23 cellular contexts compared by ENCODE assay signal in genomic region chr4:24885342-24885741, GRCh38. TPM values are rescaled to one million over a fixed set of nuclear protein-coding genes. Genes with fewer than 3 reads are reported as not detected.
DNase-seq lines count a peak whose midpoint lies in the region; ATAC-seq and TF ChIP-seq lines count a peak whose summit lies in the region.
"Had no signal": no experiment of that assay in that cellular context is flagged by ENCODE, and none has a peak within 500 bp of the region (broad histone marks: within the 10 kb centered on the region; RNA-seq: fewer than 3 reads in every experiment).

No MANE protein-coding gene starts in this region.

- H3K4me1 ChIP-seq in right cardiac atrium (ENCODE audit: control insufficient read depth, insufficient read depth, low read length), result no peaks in the 10 kb centered on the region
- H3K4me1 ChIP-seq: Caco-2, HAP-1, psoas muscle had no signal

- intact Hi-C loops in right cardiac atrium (cut with DNase I) (no loop called here), left ventricle myocardium superior (cut with micrococcal nuclease) (no loop called here), head of caudate nucleus (cut with DNase I) (no loop called here)

- peaks cover 2% of the 10 kb centered on the region for H3K27me3 Mint-ChIP-seq in activated T-cell treated with anti-CD3 and anti-CD28 coated beads, Interleukin-2, amount 50 U/mL, for 24 hours

- WGBS in right cardiac atrium, result 62% methylated on average over 8 of the region's 8 CpGs

- no peak overlapping the region for H3K4me3 Mint-ChIP-seq in activated T-cell treated with anti-CD3 and anti-CD28 coated beads, Interleukin-2, amount 50 U/mL, for 24 hours
- H3K4me3 Mint-ChIP-seq: natural killer cell treated with Interleukin-12 subunit alpha and Interleukin-12 subunit beta and Interleukin-15 and Interleukin-18, amount 100 ng/mL, for 72 hours had no signal

- no peaks in the 10 kb centered on the region for H3K9me3 ChIP-seq in right cardiac atrium (ENCODE audit: control insufficient read depth, low read length)
- H3K9me3 ChIP-seq: Caco-2, HAP-1, psoas muscle had no signal

- no peaks in the 10 kb centered on the region for H3K4me1 Mint-ChIP-seq in activated T-cell treated with anti-CD3 and anti-CD28 coated beads, Interleukin-2, amount 50 U/mL, for 24 hours (ENCODE audit: low read depth)

- H3K4me3 ChIP-seq in right cardiac atrium (ENCODE audit: low read length), result no peak overlapping the region
- H3K4me3 ChIP-seq: HAP-1, psoas muscle had no signal

- DNase-seq in right cardiac atrium (peak in 2 of 3 donors; percentile 52 to 57), left ventricle myocardium superior (no peak), head of caudate nucleus (peak; percentile 46 to 93 (median 74)), omental fat pad (ENCODE audit: low spot score) (no peak), glomerular visceral epithelial cell (ENCODE audit: extremely low spot score) (no peak)
- no peak for DNase-seq in activated T-cell treated with anti-CD3 and anti-CD28 coated beads, Interleukin-2, amount 50 U/mL, for 24 hours
- no peak for DNase-seq in activated CD4-positive, CD25-positive, alpha-beta regulatory T cell treated with anti-CD3 and anti-CD28 coated beads, Interleukin-2, amount 50 U/mL, for 72 hours
- DNase-seq: activated CD4-positive, alpha-beta T cell treated with anti-CD3 and anti-CD28 coated beads, Interleukin-2, amount 50 U/mL, for 1 hour; amniotic stem cell; MV-4-11; NCI-H2029 treated with DMSO at 0.1 percent for 48 hours; NCI-H345; NCI-H82; OCI-M1; psoas muscle; SHP77; stimulated activated CD4-positive, alpha-beta T cell treated with anti-CD3 and anti-CD28 coated beads, Interleukin-12 subunit alpha, Interleukin-12 subunit beta, amount 100 ng/mL, for 4 hours had no signal

- H3K27ac ChIP-seq in right cardiac atrium (ENCODE audit: low read length), result no peak overlapping the region
- H3K27ac ChIP-seq: psoas muscle, VCaP had no signal

- H3K27ac Mint-ChIP-seq in activated T-cell treated with anti-CD3 and anti-CD28 coated beads, Interleukin-2, amount 50 U/mL, for 24 hours, result no peak overlapping the region
- H3K27ac Mint-ChIP-seq: natural killer cell treated with Interleukin-12 subunit alpha and Interleukin-12 subunit beta and Interleukin-15 and Interleukin-18, amount 100 ng/mL, for 72 hours had no signal

- TF ChIP-seq CTCF in omental fat pad (IDR thresholded peaks at IDR 0.05), result no peak

- no peaks in the 10 kb centered on the region for H3K36me3 Mint-ChIP-seq in activated T-cell treated with anti-CD3 and anti-CD28 coated beads, Interleukin-2, amount 50 U/mL, for 24 hours (ENCODE audit: low read depth)
- H3K36me3 Mint-ChIP-seq: natural killer cell treated with Interleukin-12 subunit alpha and Interleukin-12 subunit beta and Interleukin-15 and Interleukin-18, amount 100 ng/mL, for 72 hours had no signal

- ATAC-seq in right cardiac atrium (peak in 1 of 2 donors; percentile 33), left ventricle myocardium superior (no peak), omental fat pad (ENCODE audit: low FRiP score) (peak; percentile 32), HG03280 (IDR thresholded peaks at IDR 0.05; ENCODE audit: unreplicated experiment) (no peak)
- ATAC-seq: natural killer cell treated with Interleukin-12 subunit alpha and Interleukin-12 subunit beta and Interleukin-15 and Interleukin-18, amount 100 ng/mL, for 72 hours; psoas muscle had no signal

- no peaks in the 10 kb centered on the region for H3K9me3 Mint-ChIP-seq in activated T-cell treated with anti-CD3 and anti-CD28 coated beads, Interleukin-2, amount 50 U/mL, for 24 hours
- H3K9me3 Mint-ChIP-seq: natural killer cell treated with Interleukin-12 subunit alpha and Interleukin-12 subunit beta and Interleukin-15 and Interleukin-18, amount 100 ng/mL, for 72 hours had no signal

- no peaks in the 10 kb centered on the region for H3K27me3 ChIP-seq in right cardiac atrium (ENCODE audit: control insufficient read depth, insufficient read depth)

RNA-seq across cellular contexts. Expression of gene CCDC149, which starts 27.5 kb away (rescaled TPM):
- 10 to 100 TPM; 15.0 to 17.4 (median 16.0) TPM for total RNA-seq in right cardiac atrium
- polyA plus RNA-seq in right cardiac atrium, result 10.1 TPM
- 13.2 TPM for total RNA-seq in left ventricle myocardium superior
- 10 to 100 TPM; 11.5 to 22.4 (median 14.4) TPM for total RNA-seq in omental fat pad
- total RNA-seq: natural killer cell treated with Interleukin-12 subunit alpha and Interleukin-12 subunit beta and Interleukin-15 and Interleukin-18, amount 100 ng/mL, for 72 hours; T-helper 1 cell treated with Interleukin-12 subunit alpha and Interleukin-12 subunit beta and Interleukin-4 antibody, amounts not matched to agents 30 ng/mL and 1 ng/mL, for 36 hours had no signal

Comparison
In these comparisons a context has a peak if more than half of its experiments do, and no peak if none do; other contexts are left out.
1. DNase-seq: peak in right cardiac atrium (2 of 3) and head of caudate nucleus (42 of 42); none in left ventricle myocardium superior (single experiment), omental fat pad (single experiment), activated T-cell treated with anti-CD3 and anti-CD28 coated beads, Interleukin-2, amount 50 U/mL, for 24 hours (single experiment), glomerular visceral epithelial cell (single experiment) and activated CD4-positive, CD25-positive, alpha-beta regulatory T cell treated with anti-CD3 and anti-CD28 coated beads, Interleukin-2, amount 50 U/mL, for 72 hours (single experiment).